ENCODE assay signal across 11 cellular contexts in the genomic region with DNA sequence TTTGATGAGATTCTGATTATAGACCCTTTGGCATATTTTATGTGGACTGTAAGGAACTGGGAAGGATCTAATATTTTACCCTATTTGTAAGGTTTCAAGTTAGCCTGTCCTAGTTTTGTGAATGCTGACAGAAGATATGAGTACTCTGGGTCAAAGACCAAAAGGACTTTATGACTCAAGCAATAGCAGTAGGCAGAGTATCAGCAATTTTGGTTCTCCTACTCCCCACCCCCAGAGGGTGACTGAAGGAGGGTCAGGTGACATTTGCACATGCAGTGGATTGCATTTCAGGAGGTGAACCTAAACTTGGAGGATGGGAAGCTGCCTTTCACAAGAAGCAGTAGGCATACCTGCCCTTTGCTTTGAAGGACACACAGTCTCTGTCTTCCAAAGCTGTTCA.
DNase-seq lines count a peak whose midpoint lies in the region; ATAC-seq, FAIRE-seq and TF ChIP-seq lines count a peak whose summit lies in the region.
"Had no signal": no experiment of that assay in that cellular context is flagged by ENCODE, and none has a peak within 500 bp of the region (broad histone marks: within the 10 kb centered on the region; RNA-seq: fewer than 3 reads in every experiment).

No MANE protein-coding gene starts in this region.

- H3K27me3 ChIP-seq in bronchial epithelial cell (ENCODE audit: control insufficient read depth, insufficient read depth, low read length) (no peaks in the 10 kb centered on the region), right atrium auricular region (no peaks in the 10 kb centered on the region)

- peaks cover 0 to 22% of the 10 kb centered on the region in 2 donors for H3K4me1 ChIP-seq in right atrium auricular region

- no peak for TF ChIP-seq CTCF in activated CD8-positive, alpha-beta T cell treated with anti-CD3 and anti-CD28 coated beads for 36 hours (IDR thresholded peaks at IDR 0.05)
- TF ChIP-seq CTCF in bronchial epithelial cell (IDR thresholded peaks at IDR 0.05; ENCODE audit: insufficient read depth, low read length, severe bottlenecking) (no peak), right atrium auricular region (IDR thresholded peaks at IDR 0.05) (no peak)

- no peaks in the 10 kb centered on the region for H3K9me3 Mint-ChIP-seq in activated CD8-positive, alpha-beta T cell treated with anti-CD3 and anti-CD28 coated beads for 36 hours
- no peaks in the 10 kb centered on the region for H3K9me3 Mint-ChIP-seq in activated CD8-positive, alpha-beta T cell treated with anti-CD3 and anti-CD28 coated beads, Interleukin-2, amount 10 ng/mL, durations not matched to agents 7 days and 5 days (ENCODE audit: insufficient read depth)
- no peaks in the 10 kb centered on the region for H3K9me3 Mint-ChIP-seq in stimulated activated effector memory CD8-positive, alpha-beta T cell treated with anti-CD3 and anti-CD28 coated beads, Interleukin-12 subunit alpha, Interleukin-12 subunit beta, amount 100 ng/mL, for 72 hours
- H3K9me3 Mint-ChIP-seq: endodermal cell had no signal

- peak; percentile 18 for ATAC-seq in activated CD8-positive, alpha-beta T cell treated with anti-CD3 and anti-CD28 coated beads for 36 hours
- ATAC-seq in activated CD8-positive, alpha-beta T cell treated with anti-CD3 and anti-CD28 coated beads, Interleukin-2, amount 10 ng/mL, durations not matched to agents 7 days and 5 days: no peak
- peak; percentile 34 for ATAC-seq in HG02885 (IDR thresholded peaks at IDR 0.05; ENCODE audit: poor library complexity, unreplicated experiment)
- peak; percentile 63 for ATAC-seq in stimulated activated effector memory CD8-positive, alpha-beta T cell treated with anti-CD3 and anti-CD28 coated beads, Interleukin-12 subunit alpha, Interleukin-12 subunit beta, amount 100 ng/mL, for 72 hours

- H3K4me3 ChIP-seq in bronchial epithelial cell (ENCODE audit: low read depth, low read length): no peak overlapping the region
- H3K4me3 ChIP-seq in right atrium auricular region: no peak overlapping the region

- DNase-seq in activated CD8-positive, alpha-beta T cell treated with anti-CD3 and anti-CD28 coated beads for 36 hours: no peak
- DNase-seq in activated CD8-positive, alpha-beta T cell treated with anti-CD3 and anti-CD28 coated beads, Interleukin-2, amount 10 ng/mL, durations not matched to agents 7 days and 5 days: no peak
- DNase-seq in bronchial epithelial cell (ENCODE audit: low read depth) (peak; percentile 28), NCI-H146 treated with DMSO at 0.1 percent for 48 hours (lab: John Stamatoyannopoulos, UW; ENCODE audit: unreplicated experiment) (no peak), LoVo (ENCODE audit: low spot score) (no peak), right atrium auricular region (ENCODE audit: low spot score) (no peak)
- no peak for DNase-seq in stimulated activated effector memory CD8-positive, alpha-beta T cell treated with anti-CD3 and anti-CD28 coated beads, Interleukin-12 subunit alpha, Interleukin-12 subunit beta, amount 100 ng/mL, for 72 hours (ENCODE audit: low spot score in 2 of 2)
- DNase-seq: DND-41, endodermal cell, NCI-H2081 had no signal

- H3K9me3 ChIP-seq in right atrium auricular region: no peaks in the 10 kb centered on the region

- POLR2A ChIA-PET in activated CD8-positive, alpha-beta T cell treated with anti-CD3 and anti-CD28 coated beads for 36 hours (lab: Charles Lee): interaction anchor here (1.0 to 7.4 kb wide), 2 partner anchors 16 to 85 kb away, joined by 3 to 56 read pairs; partner anchors contain the start of gene KLF6
- POLR2A ChIA-PET in activated CD8-positive, alpha-beta T cell treated with anti-CD3 and anti-CD28 coated beads, Interleukin-2, amount 10 ng/mL, durations not matched to agents 7 days and 5 days (lab: Charles Lee): interaction anchor here (12.0 kb wide), 1 partner anchor 85 kb away, joined by 131 read pairs; the partner anchor contains the start of gene KLF6

- CTCF ChIA-PET in activated CD8-positive, alpha-beta T cell treated with anti-CD3 and anti-CD28 coated beads for 36 hours (lab: Charles Lee): no interaction called here
- CTCF ChIA-PET in activated CD8-positive, alpha-beta T cell treated with anti-CD3 and anti-CD28 coated beads, Interleukin-2, amount 10 ng/mL, durations not matched to agents 7 days and 5 days (lab: Charles Lee): no interaction called here

- no peak overlapping the region for H3K4me3 Mint-ChIP-seq in activated CD8-positive, alpha-beta T cell treated with anti-CD3 and anti-CD28 coated beads for 36 hours
- no peak overlapping the region for H3K4me3 Mint-ChIP-seq in activated CD8-positive, alpha-beta T cell treated with anti-CD3 and anti-CD28 coated beads, Interleukin-2, amount 10 ng/mL, durations not matched to agents 7 days and 5 days
- peak overlapping the region; percentile 18 for H3K4me3 Mint-ChIP-seq in stimulated activated effector memory CD8-positive, alpha-beta T cell treated with anti-CD3 and anti-CD28 coated beads, Interleukin-12 subunit alpha, Interleukin-12 subunit beta, amount 100 ng/mL, for 72 hours
- H3K4me3 Mint-ChIP-seq: endodermal cell had no signal

- FAIRE-seq in bronchial epithelial cell (lab: Jason Lieb, UNC): no peak

- no peak overlapping the region for H3K27ac ChIP-seq in right atrium auricular region

- peaks cover 63% of the 10 kb centered on the region for H3K4me1 Mint-ChIP-seq in activated CD8-positive, alpha-beta T cell treated with anti-CD3 and anti-CD28 coated beads for 36 hours (ENCODE audit: low read depth)
- peaks cover 49% of the 10 kb centered on the region for H3K4me1 Mint-ChIP-seq in activated CD8-positive, alpha-beta T cell treated with anti-CD3 and anti-CD28 coated beads, Interleukin-2, amount 10 ng/mL, durations not matched to agents 7 days and 5 days (ENCODE audit: low read depth)
- H3K4me1 Mint-ChIP-seq in stimulated activated effector memory CD8-positive, alpha-beta T cell treated with anti-CD3 and anti-CD28 coated beads, Interleukin-12 subunit alpha, Interleukin-12 subunit beta, amount 100 ng/mL, for 72 hours: peaks cover 72% of the 10 kb centered on the region

- no peaks in the 10 kb centered on the region for H3K27me3 Mint-ChIP-seq in activated CD8-positive, alpha-beta T cell treated with anti-CD3 and anti-CD28 coated beads for 36 hours
- no peaks in the 10 kb centered on the region for H3K27me3 Mint-ChIP-seq in activated CD8-positive, alpha-beta T cell treated with anti-CD3 and anti-CD28 coated beads, Interleukin-2, amount 10 ng/mL, durations not matched to agents 7 days and 5 days (ENCODE audit: low read depth)

- no peaks in the 10 kb centered on the region for H3K36me3 Mint-ChIP-seq in activated CD8-positive, alpha-beta T cell treated with anti-CD3 and anti-CD28 coated beads for 36 hours (ENCODE audit: low read depth)
- H3K36me3 Mint-ChIP-seq in activated CD8-positive, alpha-beta T cell treated with anti-CD3 and anti-CD28 coated beads, Interleukin-2, amount 10 ng/mL, durations not matched to agents 7 days and 5 days (ENCODE audit: low read depth): no peaks in the 10 kb centered on the region
- peaks cover 14% of the 10 kb centered on the region for H3K36me3 Mint-ChIP-seq in stimulated activated effector memory CD8-positive, alpha-beta T cell treated with anti-CD3 and anti-CD28 coated beads, Interleukin-12 subunit alpha, Interleukin-12 subunit beta, amount 100 ng/mL, for 72 hours

- intact Hi-C loops in activated CD8-positive, alpha-beta T cell treated with anti-CD3 and anti-CD28 coated beads for 36 hours (cut with micrococcal nuclease): no loop called here

- H3K36me3 ChIP-seq in bronchial epithelial cell (ENCODE audit: control insufficient read depth, insufficient read depth, low read length) (no peaks in the 10 kb centered on the region), right atrium auricular region (no peaks in the 10 kb centered on the region)

- H3K27ac Mint-ChIP-seq in activated CD8-positive, alpha-beta T cell treated with anti-CD3 and anti-CD28 coated beads for 36 hours: peak overlapping the region; percentile 53
- no peak overlapping the region for H3K27ac Mint-ChIP-seq in activated CD8-positive, alpha-beta T cell treated with anti-CD3 and anti-CD28 coated beads, Interleukin-2, amount 10 ng/mL, durations not matched to agents 7 days and 5 days
- peak overlapping the region; percentile 84 for H3K27ac Mint-ChIP-seq in stimulated activated effector memory CD8-positive, alpha-beta T cell treated with anti-CD3 and anti-CD28 coated beads, Interleukin-12 subunit alpha, Interleukin-12 subunit beta, amount 100 ng/mL, for 72 hours
- H3K27ac Mint-ChIP-seq: endodermal cell had no signal
